Comparison of ENCODE assay signal across 1 cellular context in genomic region chr5:97096096-97096648, GRCh38.
TF ChIP-seq lines count a peak whose summit lies in the region.

No MANE protein-coding gene starts in this region.

TF ChIP-seq in GM12878, 131 proteins besides CTCF, POLR2A, EP300 and RAD21:
- no peak for TF ChIP-seq STAT3 (IDR thresholded peaks at IDR 0.05; ENCODE audit: low read depth, low read length)
- TF ChIP-seq SUZ12 (IDR thresholded peaks at IDR 0.05; ENCODE audit: unreplicated experiment), result no peak
- no peak for TF ChIP-seq HDGF (IDR thresholded peaks at IDR 0.05)
- TF ChIP-seq ZNF622 (IDR thresholded peaks at IDR 0.05), result no peak
- TF ChIP-seq NBN (IDR thresholded peaks at IDR 0.05), result no peak
- TF ChIP-seq DPF2 (IDR thresholded peaks at IDR 0.05), result no peak
